17 cellular contexts compared by ENCODE assay signal in the genomic region with DNA sequence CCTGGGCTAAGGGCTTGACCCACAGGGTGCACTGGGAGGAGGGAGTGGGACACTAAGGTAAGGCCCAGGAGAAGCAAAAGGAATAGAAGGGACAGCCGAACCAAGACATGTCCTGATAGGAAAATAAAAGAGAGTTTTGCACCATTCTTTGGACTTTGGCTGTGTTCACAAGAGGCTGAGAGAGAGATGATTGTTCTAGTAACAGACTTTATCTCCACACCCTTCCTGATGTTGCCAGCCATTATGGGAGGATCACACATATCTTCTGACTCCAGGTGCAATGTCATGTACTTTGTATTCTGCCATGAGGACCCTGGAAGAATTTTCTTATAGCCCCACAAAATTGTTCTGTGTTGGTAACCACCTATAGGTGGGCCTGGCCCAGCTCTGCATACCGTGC. TPM values are rescaled to one million over a fixed set of nuclear protein-coding genes. Genes with fewer than 3 reads are reported as not detected.
DNase-seq lines count a peak whose midpoint lies in the region; ATAC-seq and TF ChIP-seq lines count a peak whose summit lies in the region.
"Had no signal": no experiment of that assay in that cellular context is flagged by ENCODE, and none has a peak within 500 bp of the region (broad histone marks: within the 10 kb centered on the region; RNA-seq: fewer than 3 reads in every experiment).

No MANE protein-coding gene starts in this region.

- no peaks in the 10 kb centered on the region for H3K36me3 ChIP-seq in hepatocyte (replicated peaks; ENCODE audit: insufficient read depth, low read depth)

- H3K9me3 Mint-ChIP-seq in chondrocyte (ENCODE audit: low read depth), result no peaks in the 10 kb centered on the region
- H3K9me3 Mint-ChIP-seq in neural crest cell, result no peaks in the 10 kb centered on the region
- H3K9me3 Mint-ChIP-seq: CD4-positive, alpha-beta memory T cell had no signal

- peaks cover 12% of the 10 kb centered on the region for H3K4me1 Mint-ChIP-seq in chondrocyte (ENCODE audit: low read depth)
- peaks cover 4% of the 10 kb centered on the region for H3K4me1 Mint-ChIP-seq in neural crest cell

- H3K79me2 ChIP-seq in hepatocyte, result no peaks in the 10 kb centered on the region

- H4K20me1 ChIP-seq in hepatocyte (ENCODE audit: insufficient read depth, poor library complexity, severe bottlenecking), result no peaks in the 10 kb centered on the region

- H3K4me2 ChIP-seq in hepatocyte, result no peak overlapping the region

- TF ChIP-seq CTCF in chondrocyte (IDR thresholded peaks at IDR 0.05) (no peak), hepatocyte (IDR thresholded peaks at IDR 0.05; ENCODE audit: poor library complexity) (no peak), neural crest cell (conservative IDR thresholded peaks at IDR 0.05) (no peak)

- no peaks in the 10 kb centered on the region for H3K4me1 ChIP-seq in hepatocyte (ENCODE audit: insufficient read depth)

- peak overlapping the region; percentile 19 for H3K27ac Mint-ChIP-seq in chondrocyte (ENCODE audit: unreplicated experiment)
- H3K27ac Mint-ChIP-seq in neural crest cell (ENCODE audit: unreplicated experiment), result peak overlapping the region; percentile 2

- DNase-seq in chondrocyte (ENCODE audit: low spot score) (no peak), hepatocyte (ENCODE audit: low spot score) (no peak), neural crest cell (ENCODE audit: low read depth, low spot score) (no peak), kidney tubule cell (ENCODE audit: low spot score) (no peak)
- no peak for DNase-seq in activated naive CD4-positive, alpha-beta T cell (lab: John Stamatoyannopoulos, UW)
- DNase-seq: C1 segment of cervical spinal cord; Calu3; CD4-positive, alpha-beta memory T cell; COR-L47; DMS53; DMS79 treated with DMSO at 0.1 percent for 48 hours; GF-D8; GM23248; H7; HCEC 1CT had no signal

- H3K27me3 ChIP-seq in hepatocyte, result no peaks in the 10 kb centered on the region

- ATAC-seq in GM19328 (IDR thresholded peaks at IDR 0.05; ENCODE audit: unreplicated experiment), result no peak

- H3K36me3 Mint-ChIP-seq in chondrocyte (ENCODE audit: low read depth), result peaks cover 17% of the 10 kb centered on the region
- H3K36me3 Mint-ChIP-seq in neural crest cell (ENCODE audit: low read depth), result peaks cover 8% of the 10 kb centered on the region

- H2AFZ ChIP-seq in hepatocyte, result no peak overlapping the region
- H2AFZ ChIP-seq: GM23248 had no signal

- no peaks in the 10 kb centered on the region for H3K9me3 ChIP-seq in hepatocyte (ENCODE audit: low read depth)

- no peak overlapping the region for H3K4me3 ChIP-seq in hepatocyte
- H3K4me3 ChIP-seq: GM23248 had no signal

- 82% methylated on average over 2 of the region's 2 CpGs for WGBS in hepatocyte (ENCODE audit: low lambda C conversion rate, missing lambda C conversion rate)

- H3K27me3 Mint-ChIP-seq in chondrocyte (ENCODE audit: low read depth), result peaks cover 2% of the 10 kb centered on the region
- H3K27me3 Mint-ChIP-seq in neural crest cell (ENCODE audit: low read depth), result peaks cover 3% of the 10 kb centered on the region

- H3K27ac ChIP-seq in hepatocyte, result peak overlapping the region; percentile 14
- H3K27ac ChIP-seq: GM23248 had no signal

- H3K4me3 Mint-ChIP-seq in chondrocyte (ENCODE audit: unreplicated experiment), result no peak overlapping the region
- H3K4me3 Mint-ChIP-seq in neural crest cell, result no peak overlapping the region
- H3K4me3 Mint-ChIP-seq: CD4-positive, alpha-beta memory T cell had no signal

- no peaks in the 10 kb centered on the region for H3K9me2 ChIP-seq in hepatocyte (replicated peaks; ENCODE audit: insufficient read depth)

RNA-seq across cellular contexts. Expression of a gene that starts 11.4 kb away (rescaled TPM):
- total RNA-seq in chondrocyte (1.5 to 4.0 TPM (median 3.3 TPM) in 3 replicates), hepatocyte (1.3 and 1.9 TPM in 2 replicates), neural crest cell (0.61 and 0.72 TPM in 2 replicates)
- 1.1 and 1.4 TPM in 2 replicates for polyA plus RNA-seq in hepatocyte
- total RNA-seq: G401, GM23248 had no signal

RNA-seq across cellular contexts. Expression of a gene that starts 41.9 kb away (rescaled TPM):
- total RNA-seq in chondrocyte, result 69.2 to 108 TPM (median 106 TPM) in 3 replicates
- total RNA-seq in hepatocyte, result 83.7 and 114 TPM in 2 replicates
- 69.9 and 76.3 TPM in 2 replicates for polyA plus RNA-seq in hepatocyte
- total RNA-seq in neural crest cell, result 76.6 and 78.7 TPM in 2 replicates
